27 cellular contexts compared by ENCODE assay signal in genomic region chr6:98586163-98586562, GRCh38.
"Had no signal": no experiment of that assay in that cellular context is flagged by ENCODE, and none has a peak within 500 bp of the region (broad histone marks: within the 10 kb centered on the region; RNA-seq: fewer than 3 reads in every experiment).

No MANE protein-coding gene starts in this region.

- DNase-seq: activated CD4-positive, alpha-beta T cell treated with anti-CD3 and anti-CD28 coated beads for 36 hours; activated CD4-positive, alpha-beta T cell treated with anti-CD3 and anti-CD28 coated beads, Interleukin-2, amount 50 U/mL, for 1 hour; activated CD4-positive, CD25-positive, alpha-beta regulatory T cell; activated CD8-positive, alpha-beta memory T cell treated with anti-CD3 and anti-CD28 coated beads, Interleukin-2, amount 50 U/mL, for 48 hours; activated CD8-positive, alpha-beta T cell treated with anti-CD3 and anti-CD28 coated beads for 36 hours; activated effector memory CD4-positive, alpha-beta T cell treated with Interleukin-2 at 50 U/mL for 16 hours; activated naive CD4-positive, alpha-beta T cell; activated T-cell treated with anti-CD3 and anti-CD28 coated beads, Interleukin-2, amount 50 U/mL, for 1 hour; amniotic stem cell; body of pancreas; central memory CD4-positive, alpha-beta T cell; Karpas-422; MM.1S; NCI-H1105; NCI-H1436; NCI-H1694 treated with DMSO at 0.1 percent for 48 hours; NCI-H2029 treated with DMSO at 0.1 percent for 48 hours; NCI-H2171 treated with DMSO at 0.1 percent for 48 hours; NCI-H226; NCI-H526; PC-3; SHP77 had no signal

- ATAC-seq: activated CD4-positive, alpha-beta T cell treated with anti-CD3 and anti-CD28 coated beads for 36 hours; activated CD8-positive, alpha-beta T cell treated with anti-CD3 and anti-CD28 coated beads for 36 hours; body of pancreas; K562; PC-3 had no signal

- H3K27me3 Mint-ChIP-seq: activated naive CD4-positive, alpha-beta T cell treated with anti-CD3 and anti-CD28 coated beads, Interleukin-2, amount 50 U/mL, for 24 hours had no signal

- H3K4me3 Mint-ChIP-seq: activated CD4-positive, alpha-beta T cell treated with anti-CD3 and anti-CD28 coated beads for 36 hours; activated CD8-positive, alpha-beta T cell treated with anti-CD3 and anti-CD28 coated beads for 36 hours; activated naive CD4-positive, alpha-beta T cell treated with anti-CD3 and anti-CD28 coated beads, Interleukin-2, amount 50 U/mL, for 24 hours; T-helper 1 cell treated with Interleukin-12 subunit alpha and Interleukin-12 subunit beta and Interleukin-4 antibody, amounts not matched to agents 30 μg/mL and 1 μg/mL, for 36 hours had no signal

- H3K36me3 Mint-ChIP-seq: activated naive CD4-positive, alpha-beta T cell treated with anti-CD3 and anti-CD28 coated beads, Interleukin-2, amount 50 U/mL, for 24 hours had no signal

- H3K4me1 ChIP-seq: ascending aorta, body of pancreas had no signal

- H3K9me3 Mint-ChIP-seq: activated CD8-positive, alpha-beta T cell treated with anti-CD3 and anti-CD28 coated beads for 36 hours; activated naive CD4-positive, alpha-beta T cell treated with anti-CD3 and anti-CD28 coated beads, Interleukin-2, amount 50 U/mL, for 24 hours; T-helper 1 cell treated with Interleukin-12 subunit alpha and Interleukin-12 subunit beta and Interleukin-4 antibody, amounts not matched to agents 30 μg/mL and 1 μg/mL, for 36 hours had no signal

- H3K27ac Mint-ChIP-seq: activated CD4-positive, alpha-beta T cell treated with anti-CD3 and anti-CD28 coated beads for 36 hours; activated CD8-positive, alpha-beta T cell treated with anti-CD3 and anti-CD28 coated beads for 36 hours; activated naive CD4-positive, alpha-beta T cell treated with anti-CD3 and anti-CD28 coated beads, Interleukin-2, amount 50 U/mL, for 24 hours; T-helper 1 cell treated with Interleukin-12 subunit alpha and Interleukin-12 subunit beta and Interleukin-4 antibody, amounts not matched to agents 30 μg/mL and 1 μg/mL, for 36 hours had no signal

- H3K9me3 ChIP-seq: ascending aorta, body of pancreas, SJSA1 had no signal

- H3K27me3 ChIP-seq: ascending aorta, body of pancreas, SJSA1 had no signal

- H3K36me3 ChIP-seq: ascending aorta, SJSA1 had no signal

- H3K4me3 ChIP-seq: ascending aorta, body of pancreas, K562, SJSA1 had no signal

- H3K4me1 Mint-ChIP-seq: activated CD4-positive, alpha-beta T cell treated with anti-CD3 and anti-CD28 coated beads for 36 hours; activated naive CD4-positive, alpha-beta T cell treated with anti-CD3 and anti-CD28 coated beads, Interleukin-2, amount 50 U/mL, for 24 hours had no signal

- H3K27ac ChIP-seq: ascending aorta, body of pancreas, SJSA1 had no signal
